1 cellular context compared by ENCODE assay signal in genomic region chr17:8039611-8040168, GRCh38.
TF ChIP-seq lines count a peak whose summit lies in the region.

No MANE protein-coding gene starts in this region.

TF ChIP-seq in SK-N-SH, 30 proteins besides CTCF, POLR2A, EP300 and RAD21 (continued from another document):
- no peak for TF ChIP-seq POLR2AphosphoS5 (IDR thresholded peaks at IDR 0.05; ENCODE audit: low read depth, low read length)
- TF ChIP-seq TAF1 (IDR thresholded peaks at IDR 0.05; ENCODE audit: borderline replicate concordance, low read depth, low read length): no peak
- no peak for TF ChIP-seq ZBTB33 (IDR thresholded peaks at IDR 0.05; ENCODE audit: borderline replicate concordance, low read depth)
- TF ChIP-seq IRF3 (IDR thresholded peaks at IDR 0.05; ENCODE audit: low read depth, low read length): no peak
- TF ChIP-seq YY1 (IDR thresholded peaks at IDR 0.05; ENCODE audit: low read depth): no peak
- TF ChIP-seq GATA2 (CRISPR knock-in tag; IDR thresholded peaks at IDR 0.05): no peak
- TF ChIP-seq ELF1 (IDR thresholded peaks at IDR 0.05): no peak
- no peak for TF ChIP-seq RFX5 (IDR thresholded peaks at IDR 0.05; ENCODE audit: low read length)
- TF ChIP-seq, protein P1, sequence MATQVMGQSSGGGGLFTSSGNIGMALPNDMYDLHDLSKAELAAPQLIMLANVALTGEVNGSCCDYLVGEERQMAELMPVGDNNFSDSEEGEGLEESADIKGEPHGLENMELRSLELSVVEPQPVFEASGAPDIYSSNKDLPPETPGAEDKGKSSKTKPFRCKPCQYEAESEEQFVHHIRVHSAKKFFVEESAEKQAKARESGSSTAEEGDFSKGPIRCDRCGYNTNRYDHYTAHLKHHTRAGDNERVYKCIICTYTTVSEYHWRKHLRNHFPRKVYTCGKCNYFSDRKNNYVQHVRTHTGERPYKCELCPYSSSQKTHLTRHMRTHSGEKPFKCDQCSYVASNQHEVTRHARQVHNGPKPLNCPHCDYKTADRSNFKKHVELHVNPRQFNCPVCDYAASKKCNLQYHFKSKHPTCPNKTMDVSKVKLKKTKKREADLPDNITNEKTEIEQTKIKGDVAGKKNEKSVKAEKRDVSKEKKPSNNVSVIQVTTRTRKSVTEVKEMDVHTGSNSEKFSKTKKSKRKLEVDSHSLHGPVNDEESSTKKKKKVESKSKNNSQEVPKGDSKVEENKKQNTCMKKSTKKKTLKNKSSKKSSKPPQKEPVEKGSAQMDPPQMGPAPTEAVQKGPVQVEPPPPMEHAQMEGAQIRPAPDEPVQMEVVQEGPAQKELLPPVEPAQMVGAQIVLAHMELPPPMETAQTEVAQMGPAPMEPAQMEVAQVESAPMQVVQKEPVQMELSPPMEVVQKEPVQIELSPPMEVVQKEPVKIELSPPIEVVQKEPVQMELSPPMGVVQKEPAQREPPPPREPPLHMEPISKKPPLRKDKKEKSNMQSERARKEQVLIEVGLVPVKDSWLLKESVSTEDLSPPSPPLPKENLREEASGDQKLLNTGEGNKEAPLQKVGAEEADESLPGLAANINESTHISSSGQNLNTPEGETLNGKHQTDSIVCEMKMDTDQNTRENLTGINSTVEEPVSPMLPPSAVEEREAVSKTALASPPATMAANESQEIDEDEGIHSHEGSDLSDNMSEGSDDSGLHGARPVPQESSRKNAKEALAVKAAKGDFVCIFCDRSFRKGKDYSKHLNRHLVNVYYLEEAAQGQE (IDR thresholded peaks at IDR 0.05; ENCODE audit: low read depth, low read length): no peak
- no peak for TF ChIP-seq GABPA (IDR thresholded peaks at IDR 0.05; ENCODE audit: low read depth)
- no peak for TF ChIP-seq RXRA (IDR thresholded peaks at IDR 0.05; ENCODE audit: borderline replicate concordance, low read depth)
- no peak for TF ChIP-seq FOXJ3 (CRISPR knock-in tag; IDR thresholded peaks at IDR 0.05)
- TF ChIP-seq FOSL2 (IDR thresholded peaks at IDR 0.05; ENCODE audit: borderline replicate concordance, low read depth): no peak
